Comparison of ENCODE assay signal across 1 cellular context in genomic region chr4:39613093-39613656, GRCh38.
TF ChIP-seq lines count a peak whose summit lies in the region.

No MANE protein-coding gene starts in this region.

TF ChIP-seq in GM12878, 131 proteins besides CTCF, POLR2A, EP300 and RAD21 (continued from another document and continues in another):
- TF ChIP-seq RUNX3 (IDR thresholded peaks at IDR 0.05; ENCODE audit: low read length) (peak; percentile 86), IKZF2 (IDR thresholded peaks at IDR 0.05) (peak; percentile 64 to 77; a peak in 2 of 4 replicates), REST (IDR thresholded peaks at IDR 0.05; ENCODE audit: low read depth, low read length) (no peak), GATAD2B (conservative IDR thresholded peaks at IDR 0.05; ENCODE audit: low read depth) (no peak; the same call in 1 of the 2 replicates), NBN (IDR thresholded peaks at IDR 0.05) (0 out of 2 replicates have a peak, but pooled peaks have one; percentile 22), HDAC6 (IDR thresholded peaks at IDR 0.05; ENCODE audit: unreplicated experiment) (no peak), RCOR1 (conservative IDR thresholded peaks at IDR 0.05; ENCODE audit: low read depth, low read length) (0 out of 2 replicates have a peak, but pooled peaks have one; percentile 47), CHD1 (IDR thresholded peaks at IDR 0.05; ENCODE audit: low read depth, low read length) (no peak), HDAC2 (IDR thresholded peaks at IDR 0.05) (no peak), ZNF622 (IDR thresholded peaks at IDR 0.05) (no peak), STAT1 (conservative IDR thresholded peaks at IDR 0.05) (no peak), ESRRA (IDR thresholded peaks at IDR 0.05; ENCODE audit: low read length) (no peak), PML (IDR thresholded peaks at IDR 0.05; ENCODE audit: low read length) (peak; percentile 27; the same call in 1 of the 2 replicates), EGR1 (IDR thresholded peaks at IDR 0.05; ENCODE audit: borderline replicate concordance in 1 of 2, low read depth in 2 of 2, low read length in 2 of 2) (no peak), MTA2 (IDR thresholded peaks at IDR 0.05; ENCODE audit: low read depth) (peak; percentile 75; the same call in 1 of the 2 replicates), KLF5 (IDR thresholded peaks at IDR 0.05; ENCODE audit: partially characterized antibody) (no peak), CEBPZ (IDR thresholded peaks at IDR 0.05; ENCODE audit: low read depth, low read length) (no peak), CHD4 (IDR thresholded peaks at IDR 0.05) (no peak), KDM1A (IDR thresholded peaks at IDR 0.05; ENCODE audit: borderline replicate concordance) (no peak), ZZZ3 (IDR thresholded peaks at IDR 0.05; ENCODE audit: control insufficient read depth, insufficient read length, low read depth) (no peak), RBBP5 (conservative IDR thresholded peaks at IDR 0.05) (no peak), TCF7 (IDR thresholded peaks at IDR 0.05; ENCODE audit: borderline replicate concordance) (no peak), TCF12 (IDR thresholded peaks at IDR 0.05; ENCODE audit: low read depth, low read length) (no peak), NR2C1 (IDR thresholded peaks at IDR 0.05) (no peak), TCF3 (IDR thresholded peaks at IDR 0.05; ENCODE audit: borderline replicate concordance, insufficient read depth, low read depth, low read length) (no peak), YY1 (IDR thresholded peaks at IDR 0.05; ENCODE audit: low read depth, low read length) (0 out of 2 replicates have a peak, but pooled peaks have one; percentile 18), SMARCA5 (IDR thresholded peaks at IDR 0.05) (no peak), ZNF24 (IDR thresholded peaks at IDR 0.05) (peak; percentile 42; the same call in 1 of the 2 replicates), STAT3 (IDR thresholded peaks at IDR 0.05; ENCODE audit: low read depth, low read length) (peak; percentile 65; the same call in 1 of the 2 replicates), PKNOX1 (IDR thresholded peaks at IDR 0.05) (no peak), PAX8 (IDR thresholded peaks at IDR 0.05) (no peak), YBX1 (IDR thresholded peaks at IDR 0.05) (no peak), NR2C2 (IDR thresholded peaks at IDR 0.05; ENCODE audit: borderline replicate concordance, control insufficient read depth, insufficient read length, low read depth) (no peak), ZBTB4 (CRISPR knock-in tag; IDR thresholded peaks at IDR 0.05) (no peak), HSF1 (IDR thresholded peaks at IDR 0.05; ENCODE audit: low read depth, low read length) (no peak), HDGF (IDR thresholded peaks at IDR 0.05) (no peak), RB1 (IDR thresholded peaks at IDR 0.05; ENCODE audit: borderline replicate concordance) (no peak), LARP7 (IDR thresholded peaks at IDR 0.05) (no peak), ATF2 (IDR thresholded peaks at IDR 0.05; ENCODE audit: low read length) (no peak), ZNF384 (IDR thresholded peaks at IDR 0.05; ENCODE audit: borderline replicate concordance, low read depth, low read length) (peak; percentile 91; the same call in 1 of the 2 replicates), BMI1 (IDR thresholded peaks at IDR 0.05; ENCODE audit: borderline replicate concordance) (no peak), PAX5 (IDR thresholded peaks at IDR 0.05; ENCODE audit: borderline replicate concordance, low read depth, low read length) (no peak), BRCA1 (IDR thresholded peaks at IDR 0.05; ENCODE audit: low read depth, low read length) (no peak), ZNF207 (IDR thresholded peaks at IDR 0.05; ENCODE audit: borderline replicate concordance) (no peak), SUPT20H (IDR thresholded peaks at IDR 0.05; ENCODE audit: borderline replicate concordance, control insufficient read depth, low read depth, low read length) (no peak), TBL1XR1 (IDR thresholded peaks at IDR 0.05; ENCODE audit: low read depth, low read length) (no peak), ETV6 (conservative IDR thresholded peaks at IDR 0.05 in 1 of 2, IDR thresholded peaks at IDR 0.05 in 1 of 2; ENCODE audit: borderline replicate concordance in 1 of 2, low read depth in 1 of 2) (no peak), MYB (IDR thresholded peaks at IDR 0.05; ENCODE audit: borderline replicate concordance, low read depth, low read length) (no peak), MYC (IDR thresholded peaks at IDR 0.05; ENCODE audit: insufficient read depth, insufficient read length, insufficient replicate concordance, low read length, severe bottlenecking) (no peak), NFIC (IDR thresholded peaks at IDR 0.05; ENCODE audit: low read depth, low read length) (peak; percentile 78), IRF3 (IDR thresholded peaks at IDR 0.05) (no peak), ZNF217 (IDR thresholded peaks at IDR 0.05) (peak; percentile 88; the same call in 1 of the 2 replicates), MEF2A (IDR thresholded peaks at IDR 0.05; ENCODE audit: insufficient read depth, low read depth, low read length) (peak; percentile 79), ZNF274 (IDR thresholded peaks at IDR 0.05; ENCODE audit: insufficient read depth, insufficient read length) (no peak), CEBPB (IDR thresholded peaks at IDR 0.05; ENCODE audit: borderline replicate concordance in 1 of 2, low read depth in 2 of 2, low read length in 2 of 2) (no peak), TAF1 (IDR thresholded peaks at IDR 0.05; ENCODE audit: borderline replicate concordance, low read depth, low read length) (peak; percentile 35; the same call in 1 of the 2 replicates), CHD2 (IDR thresholded peaks at IDR 0.05; ENCODE audit: borderline replicate concordance, low read depth, low read length) (no peak), NRF1 (conservative IDR thresholded peaks at IDR 0.05; ENCODE audit: low read depth, low read length) (no peak), CBX3 (IDR thresholded peaks at IDR 0.05; ENCODE audit: borderline replicate concordance, low read depth) (no peak)
